ENCODE assay signal across 18 cellular contexts in the genomic region with DNA sequence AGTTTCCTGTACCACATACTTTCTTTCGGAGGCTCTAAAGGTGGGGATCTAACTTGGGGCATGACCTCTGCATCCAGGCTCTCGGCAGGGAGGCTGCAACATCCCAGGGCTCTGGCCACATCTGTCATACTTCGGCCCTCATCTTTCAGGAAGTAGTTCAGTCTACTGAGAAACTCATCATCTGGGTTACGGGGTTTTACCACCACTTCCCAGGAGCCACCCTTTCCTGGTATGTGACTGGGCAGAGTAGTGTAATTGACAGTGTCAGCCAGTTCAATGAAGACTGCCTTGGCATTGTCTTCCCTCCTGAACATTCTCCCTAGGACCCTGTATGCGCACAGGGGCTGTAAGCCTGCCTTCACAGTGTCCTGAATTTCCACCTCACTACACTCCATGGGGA. TPM values are rescaled to one million over a fixed set of nuclear protein-coding genes. Genes with fewer than 3 reads are reported as not detected.
DNase-seq lines count a peak whose midpoint lies in the region; ATAC-seq and TF ChIP-seq lines count a peak whose summit lies in the region.
"Had no signal": no experiment of that assay in that cellular context is flagged by ENCODE, and none has a peak within 500 bp of the region (broad histone marks: within the 10 kb centered on the region; RNA-seq: fewer than 3 reads in every experiment).

No MANE protein-coding gene starts in this region.

- no peaks in the 10 kb centered on the region for H4K20me1 ChIP-seq in OCI-LY3 (ENCODE audit: insufficient read depth, low read length)

- peak overlapping the region; percentile 48 for H3K27ac Mint-ChIP-seq in activated naive CD8-positive, alpha-beta T cell treated with anti-CD3 and anti-CD28 coated beads for 36 hours
- H3K27ac Mint-ChIP-seq in activated naive CD8-positive, alpha-beta T cell treated with anti-CD3 and anti-CD28 coated beads, Interleukin-2, amount 50 U/mL, for 24 hours, result no peak overlapping the region
- peak overlapping the region; percentile 73 for H3K27ac Mint-ChIP-seq in activated naive CD8-positive, alpha-beta T cell treated with anti-CD3 and anti-CD28 coated beads, Interleukin-2, amount 10 ng/mL, durations not matched to agents 7 days and 5 days
- peak overlapping the region; percentile 92 for H3K27ac Mint-ChIP-seq in stimulated activated memory B cell treated with anti-CD40 and anti-IgM and Interleukin-4, amounts not matched to agents 10 μg/mL and 1 μg/mL and 100 μg/mL, for 72 hours

- H3K27me3 Mint-ChIP-seq in activated naive CD8-positive, alpha-beta T cell treated with anti-CD3 and anti-CD28 coated beads for 36 hours, result no peaks in the 10 kb centered on the region
- no peaks in the 10 kb centered on the region for H3K27me3 Mint-ChIP-seq in activated naive CD8-positive, alpha-beta T cell treated with anti-CD3 and anti-CD28 coated beads, Interleukin-2, amount 50 U/mL, for 24 hours
- H3K27me3 Mint-ChIP-seq in activated naive CD8-positive, alpha-beta T cell treated with anti-CD3 and anti-CD28 coated beads, Interleukin-2, amount 10 ng/mL, durations not matched to agents 7 days and 5 days, result no peaks in the 10 kb centered on the region
- no peaks in the 10 kb centered on the region for H3K27me3 Mint-ChIP-seq in stimulated activated memory B cell treated with anti-CD40 and anti-IgM and Interleukin-4, amounts not matched to agents 10 μg/mL and 1 μg/mL and 100 μg/mL, for 72 hours

- no peak for ATAC-seq in activated naive CD8-positive, alpha-beta T cell treated with anti-CD3 and anti-CD28 coated beads, Interleukin-2, amount 50 U/mL, for 24 hours
- ATAC-seq in activated naive CD8-positive, alpha-beta T cell treated with anti-CD3 and anti-CD28 coated beads, Interleukin-2, amount 10 ng/mL, durations not matched to agents 7 days and 5 days (ENCODE audit: low read depth), result no peak
- ATAC-seq in stimulated activated memory B cell treated with anti-CD40 and anti-IgM and Interleukin-4, amounts not matched to agents 10 μg/mL and 1 μg/mL and 100 μg/mL, for 72 hours, result no peak

- no peaks in the 10 kb centered on the region for H3K36me3 Mint-ChIP-seq in activated naive CD8-positive, alpha-beta T cell treated with anti-CD3 and anti-CD28 coated beads for 36 hours
- no peaks in the 10 kb centered on the region for H3K36me3 Mint-ChIP-seq in activated naive CD8-positive, alpha-beta T cell treated with anti-CD3 and anti-CD28 coated beads, Interleukin-2, amount 50 U/mL, for 24 hours (ENCODE audit: low read depth)
- no peaks in the 10 kb centered on the region for H3K36me3 Mint-ChIP-seq in activated naive CD8-positive, alpha-beta T cell treated with anti-CD3 and anti-CD28 coated beads, Interleukin-2, amount 10 ng/mL, durations not matched to agents 7 days and 5 days
- H3K36me3 Mint-ChIP-seq in stimulated activated memory B cell treated with anti-CD40 and anti-IgM and Interleukin-4, amounts not matched to agents 10 μg/mL and 1 μg/mL and 100 μg/mL, for 72 hours, result no peaks in the 10 kb centered on the region

- intact Hi-C loops in cardiac septum (cut with DNase I), result no loop called here

- no peaks in the 10 kb centered on the region for H3K36me3 ChIP-seq in OCI-LY3 (replicated peaks; ENCODE audit: low read depth, low read length)
- no peaks in the 10 kb centered on the region for H3K36me3 ChIP-seq in SJCRH30
- H3K36me3 ChIP-seq: BLaER1 treated with 17β-estradiol and CSF1 and Interleukin-3, amounts not matched to agents 10 nM and 100 nM had no signal

- DNase-seq in activated naive CD8-positive, alpha-beta T cell treated with anti-CD3 and anti-CD28 coated beads for 36 hours, result no peak
- no peak for DNase-seq in activated naive CD8-positive, alpha-beta T cell treated with anti-CD3 and anti-CD28 coated beads, Interleukin-2, amount 50 U/mL, for 24 hours
- DNase-seq in activated naive CD8-positive, alpha-beta T cell treated with anti-CD3 and anti-CD28 coated beads, Interleukin-2, amount 10 ng/mL, durations not matched to agents 7 days and 5 days, result no peak
- DNase-seq in cardiac septum (ENCODE audit: low spot score), result no peak
- DNase-seq in SJCRH30, result no peak
- no peak for DNase-seq in dermis blood vessel endothelial cell
- DNase-seq: DMS79 treated with DMSO at 0.1 percent for 48 hours, H7, NCI-H1417, NCI-H187, NCI-H226, NCI-H524 treated with DMSO at 0.1 percent for 48 hours had no signal

- H3K27me3 ChIP-seq in OCI-LY3 (ENCODE audit: low read depth, low read length), result no peaks in the 10 kb centered on the region
- no peaks in the 10 kb centered on the region for H3K27me3 ChIP-seq in SJCRH30

- H3K9me3 ChIP-seq in OCI-LY3 (ENCODE audit: insufficient read depth, low read length) (no peaks in the 10 kb centered on the region), SJCRH30 (replicated peaks) (no peaks in the 10 kb centered on the region)

- peak overlapping the region; percentile 39; the same call in 1 of the 2 replicates for H2AFZ ChIP-seq in OCI-LY3 (ENCODE audit: low read depth, low read length)

- POLR2A ChIA-PET in activated naive CD8-positive, alpha-beta T cell treated with anti-CD3 and anti-CD28 coated beads, Interleukin-2, amount 10 ng/mL, durations not matched to agents 7 days and 5 days (lab: Charles Lee), result no interaction called here

- no peaks in the 10 kb centered on the region for H3K9me3 Mint-ChIP-seq in activated naive CD8-positive, alpha-beta T cell treated with anti-CD3 and anti-CD28 coated beads for 36 hours
- H3K9me3 Mint-ChIP-seq in activated naive CD8-positive, alpha-beta T cell treated with anti-CD3 and anti-CD28 coated beads, Interleukin-2, amount 50 U/mL, for 24 hours, result no peaks in the 10 kb centered on the region
- no peaks in the 10 kb centered on the region for H3K9me3 Mint-ChIP-seq in activated naive CD8-positive, alpha-beta T cell treated with anti-CD3 and anti-CD28 coated beads, Interleukin-2, amount 10 ng/mL, durations not matched to agents 7 days and 5 days
- H3K9me3 Mint-ChIP-seq in stimulated activated memory B cell treated with anti-CD40 and anti-IgM and Interleukin-4, amounts not matched to agents 10 μg/mL and 1 μg/mL and 100 μg/mL, for 72 hours, result no peaks in the 10 kb centered on the region

- H3K4me1 ChIP-seq in OCI-LY3 (ENCODE audit: low read length) (peaks cover 29% of the 10 kb centered on the region), SJCRH30 (no peaks in the 10 kb centered on the region)

- no peak for TF ChIP-seq CTCF in OCI-LY3 (IDR thresholded peaks at IDR 0.05; ENCODE audit: low read depth, low read length)

- 0 out of 2 replicates have a peak overlapping the region, but pooled peaks have one; percentile 24 for H3K4me2 ChIP-seq in OCI-LY3 (ENCODE audit: low read length)
- H3K4me2 ChIP-seq: KMS-11 had no signal

- H3K9ac ChIP-seq in OCI-LY3 (ENCODE audit: low read length), result no peak overlapping the region
- H3K9ac ChIP-seq: BLaER1 treated with 17β-estradiol and CSF1 and Interleukin-3, amounts not matched to agents 10 nM and 100 nM; KMS-11 had no signal

- no peak overlapping the region for H3K27ac ChIP-seq in OCI-LY3 (ENCODE audit: low read length)
- no peak overlapping the region for H3K27ac ChIP-seq in SJCRH30
- H3K27ac ChIP-seq: BLaER1 treated with 17β-estradiol and CSF1 and Interleukin-3, amounts not matched to agents 10 nM and 100 nM; KMS-11 had no signal

- no peaks in the 10 kb centered on the region; the same call in 1 of the 2 replicates for H3K79me2 ChIP-seq in OCI-LY3 (ENCODE audit: low read length)

- H3K4me3 Mint-ChIP-seq in activated naive CD8-positive, alpha-beta T cell treated with anti-CD3 and anti-CD28 coated beads for 36 hours, result no peak overlapping the region
- H3K4me3 Mint-ChIP-seq in activated naive CD8-positive, alpha-beta T cell treated with anti-CD3 and anti-CD28 coated beads, Interleukin-2, amount 50 U/mL, for 24 hours, result no peak overlapping the region
- peak overlapping the region; percentile 52 for H3K4me3 Mint-ChIP-seq in activated naive CD8-positive, alpha-beta T cell treated with anti-CD3 and anti-CD28 coated beads, Interleukin-2, amount 10 ng/mL, durations not matched to agents 7 days and 5 days
- no peak overlapping the region for H3K4me3 Mint-ChIP-seq in stimulated activated memory B cell treated with anti-CD40 and anti-IgM and Interleukin-4, amounts not matched to agents 10 μg/mL and 1 μg/mL and 100 μg/mL, for 72 hours

- no peaks in the 10 kb centered on the region for H3K4me1 Mint-ChIP-seq in activated naive CD8-positive, alpha-beta T cell treated with anti-CD3 and anti-CD28 coated beads for 36 hours
- H3K4me1 Mint-ChIP-seq in activated naive CD8-positive, alpha-beta T cell treated with anti-CD3 and anti-CD28 coated beads, Interleukin-2, amount 50 U/mL, for 24 hours, result no peaks in the 10 kb centered on the region
- peaks cover 15% of the 10 kb centered on the region for H3K4me1 Mint-ChIP-seq in activated naive CD8-positive, alpha-beta T cell treated with anti-CD3 and anti-CD28 coated beads, Interleukin-2, amount 10 ng/mL, durations not matched to agents 7 days and 5 days
- H3K4me1 Mint-ChIP-seq in stimulated activated memory B cell treated with anti-CD40 and anti-IgM and Interleukin-4, amounts not matched to agents 10 μg/mL and 1 μg/mL and 100 μg/mL, for 72 hours, result peaks cover 23% of the 10 kb centered on the region

- H3K4me3 ChIP-seq in OCI-LY3 (ENCODE audit: low read length) (no peak overlapping the region), SJCRH30 (no peak overlapping the region)
- H3K4me3 ChIP-seq: BLaER1 treated with 17β-estradiol and CSF1 and Interleukin-3, amounts not matched to agents 10 nM and 100 nM had no signal

RNA-seq across cellular contexts. Expression of gene PNMA5, which starts 2.8 kb away (rescaled TPM):
- not detected for total RNA-seq in activated naive CD8-positive, alpha-beta T cell treated with anti-CD3 and anti-CD28 coated beads for 36 hours
- total RNA-seq in activated naive CD8-positive, alpha-beta T cell treated with anti-CD3 and anti-CD28 coated beads, Interleukin-2, amount 10 ng/mL, durations not matched to agents 7 days and 5 days, result under 1 TPM; 0.17 TPM
- total RNA-seq in cardiac septum, result not detected
- total RNA-seq in SJCRH30 (2014; rRNA removed; shearing (Covaris generic)), result not detected in 2 replicates
- total RNA-seq in dermis blood vessel endothelial cell, result not detected in 2 replicates
- total RNA-seq: H7, HT1080, SK-MEL-5 had no signal
